ENCODE assay signal across 16 cellular contexts in genomic region chr1:158272681-158273080, GRCh38. TPM values are rescaled to one million over a fixed set of nuclear protein-coding genes. Genes with fewer than 3 reads are reported as not detected.
DNase-seq lines count a peak whose midpoint lies in the region; ATAC-seq and TF ChIP-seq lines count a peak whose summit lies in the region.
"Had no signal": no experiment of that assay in that cellular context is flagged by ENCODE, and none has a peak within 500 bp of the region (broad histone marks: within the 10 kb centered on the region; RNA-seq: fewer than 3 reads in every experiment).

No MANE protein-coding gene starts in this region.

- H3K36me3 ChIP-seq in mammary epithelial cell (ENCODE audit: insufficient read depth, low read length): no peaks in the 10 kb centered on the region
- H3K36me3 ChIP-seq: BLaER1 had no signal

- H3K79me2 ChIP-seq in mammary epithelial cell (ENCODE audit: insufficient read depth, low read length): no peaks in the 10 kb centered on the region

- no peaks in the 10 kb centered on the region for H3K9me3 ChIP-seq in mammary epithelial cell (replicated peaks; ENCODE audit: insufficient read depth, low read length)
- H3K9me3 ChIP-seq: Caco-2 had no signal

- H3K36me3 Mint-ChIP-seq in activated B cell treated with CpG ODN at 0.5 μM for 24 hours (ENCODE audit: low read depth): no peaks in the 10 kb centered on the region
- H3K36me3 Mint-ChIP-seq: CD8-positive, alpha-beta memory T cell had no signal

- no peaks in the 10 kb centered on the region for H3K4me1 ChIP-seq in mammary epithelial cell (ENCODE audit: insufficient read depth, low read length)
- H3K4me1 ChIP-seq: Caco-2 had no signal

- BruUV-seq in mammary epithelial cell (replicated peaks; lab: Mats Ljungman, UMichigan): no TSS peak

- H2AFZ ChIP-seq in mammary epithelial cell (ENCODE audit: low read depth, low read length): no peak overlapping the region
- H2AFZ ChIP-seq: GM23248 had no signal

- POLR2A ChIA-PET in activated B cell treated with CpG ODN at 0.5 μM for 24 hours (lab: Charles Lee): interaction anchor here (0.6 kb wide), 1 partner anchor 84 kb away, joined by 4 read pairs; no protein-coding TSS in a partner anchor

- peak overlapping the region; percentile 30 for H3K27ac Mint-ChIP-seq in activated B cell treated with CpG ODN at 0.5 μM for 24 hours
- H3K27ac Mint-ChIP-seq: CD8-positive, alpha-beta memory T cell had no signal

- in situ Hi-C loops in T47D (cut with HindIII; ENCODE audit: low pct_unique_long_range_greater_than_20kb, low sequenced_read_pairs) (no loop called here), mammary epithelial cell (cut with MboI; ENCODE audit: low sequenced_read_pairs in 2 of 2) (no loop called here)

- H3K27ac ChIP-seq in mammary epithelial cell (ENCODE audit: insufficient read depth, low read depth, low read length): no peak overlapping the region
- H3K27ac ChIP-seq: BLaER1, GM23248 had no signal

- H3K27me3 Mint-ChIP-seq in activated B cell treated with CpG ODN at 0.5 μM for 24 hours: no peaks in the 10 kb centered on the region

- no peaks in the 10 kb centered on the region for H3K27me3 ChIP-seq in mammary epithelial cell (ENCODE audit: insufficient read depth, low read length)
- H3K27me3 ChIP-seq: BLaER1 had no signal

- no peak for ATAC-seq in activated B cell treated with CpG ODN at 0.5 μM for 24 hours (ENCODE audit: low read depth)
- ATAC-seq: GM12878, HCT116 had no signal

- H3K4me3 Mint-ChIP-seq in activated B cell treated with CpG ODN at 0.5 μM for 24 hours: no peak overlapping the region
- H3K4me3 Mint-ChIP-seq: CD8-positive, alpha-beta memory T cell had no signal

- H3K9me3 Mint-ChIP-seq in activated B cell treated with CpG ODN at 0.5 μM for 24 hours: peaks cover under 1% of the 10 kb centered on the region

- peak; percentile 27 to 77 for DNase-seq in T47D (ENCODE audit: low read depth in 1 of 2, low spot score in 1 of 2)
- DNase-seq in mammary epithelial cell: no peak
- peak; percentile 89 for DNase-seq in NCI-H1105 treated with DMSO at 0.1 percent for 48 hours (lab: John Stamatoyannopoulos, UW)
- DNase-seq in activated B cell treated with CpG ODN at 0.5 μM for 24 hours: no peak
- no peak for DNase-seq in NCI-H2107 treated with DMSO at 0.1 percent for 48 hours (lab: John Stamatoyannopoulos, UW; ENCODE audit: unreplicated experiment)
- DNase-seq in HK-2 (ENCODE audit: unreplicated experiment): no peak
- no peak for DNase-seq in hepatic stellate cell (ENCODE audit: low spot score)
- DNase-seq: 8988T; AML-193; Caco-2; CD8-positive, alpha-beta memory T cell; GM23248 had no signal

- dilution Hi-C loops in mammary epithelial cell (cut with HindIII; ENCODE audit: low sequenced_read_pairs): no loop called here

- no peak overlapping the region for H3K4me3 ChIP-seq in mammary epithelial cell (replicated peaks in 1 of 3; ENCODE audit: insufficient read depth in 1 of 3, low read depth in 2 of 3, low read length in 3 of 3)
- H3K4me3 ChIP-seq: BLaER1, GM12878, GM23248 had no signal

- H3K4me1 Mint-ChIP-seq in activated B cell treated with CpG ODN at 0.5 μM for 24 hours: peaks cover 36% of the 10 kb centered on the region

- no peak overlapping the region for H3K9ac ChIP-seq in mammary epithelial cell (ENCODE audit: insufficient read depth, low read length)
- H3K9ac ChIP-seq: BLaER1, GM23248 had no signal

- no peak for TF ChIP-seq CTCF in mammary epithelial cell (conservative IDR thresholded peaks at IDR 0.05 in 1 of 2, IDR thresholded peaks at IDR 0.05 in 1 of 2; ENCODE audit: extremely low read depth in 1 of 2, insufficient read depth in 1 of 2, low read depth in 1 of 2, low read length in 2 of 2)
- TF ChIP-seq CTCF in activated B cell treated with CpG ODN at 0.5 μM for 24 hours (IDR thresholded peaks at IDR 0.05): no peak

- CTCF ChIA-PET in mammary epithelial cell (lab: Charles Lee; ENCODE audit: low non-redundant PET): interaction anchor here (0.8 kb wide), 1 partner anchor 147 kb away, joined by 6 read pairs; no protein-coding TSS in a partner anchor
- CTCF ChIA-PET in activated B cell treated with CpG ODN at 0.5 μM for 24 hours (lab: Charles Lee): interaction anchor here (0.8 to 1.3 kb wide), 2 partner anchors 57 to 69 kb away, joined by 3 to 12 read pairs; no protein-coding TSS in a partner anchor

- intact Hi-C loops in mammary epithelial cell (cut with micrococcal nuclease): no loop called here
- intact Hi-C loops in activated B cell treated with CpG ODN at 0.5 μM for 24 hours (cut with micrococcal nuclease): loop anchor here (5.0 kb wide), 1 partner anchor 75 kb away; no protein-coding TSS in a partner anchor

- no peak overlapping the region for H3K4me2 ChIP-seq in mammary epithelial cell (ENCODE audit: insufficient read depth, low read depth, low read length)
- H3K4me2 ChIP-seq: BLaER1 had no signal

- no peaks in the 10 kb centered on the region for H4K20me1 ChIP-seq in mammary epithelial cell (ENCODE audit: insufficient read depth, low read length)
- H4K20me1 ChIP-seq: BLaER1 had no signal

RNA-seq across cellular contexts. Expression of gene CD1C, which starts 17.0 kb away (rescaled TPM):
- total RNA-seq in mammary epithelial cell: not detected
- not detected for polyA plus RNA-seq in mammary epithelial cell
- not detected for polyA minus RNA-seq in mammary epithelial cell
- 37.3 and 40.8 TPM in 2 replicates for total RNA-seq in activated B cell treated with CpG ODN at 0.5 μM for 24 hours
- total RNA-seq: Caco-2, G401, GM23248 had no signal
- polyA plus RNA-seq: CD8-positive, alpha-beta memory T cell; GM23248 had no signal

RNA-seq across cellular contexts. Expression of gene CD1A, which starts 18.5 kb away (rescaled TPM):
- total RNA-seq in mammary epithelial cell: not detected
- not detected for polyA plus RNA-seq in mammary epithelial cell
- polyA minus RNA-seq in mammary epithelial cell: not detected
- total RNA-seq in activated B cell treated with CpG ODN at 0.5 μM for 24 hours: 1.4 and 1.6 TPM in 2 replicates
- total RNA-seq: Caco-2, G401, GM23248 had no signal
- polyA plus RNA-seq: CD8-positive, alpha-beta memory T cell; GM23248 had no signal

RNA-seq across cellular contexts. Expression of gene CD1B, which starts 58.6 kb away (rescaled TPM):
- total RNA-seq in mammary epithelial cell (not detected), activated B cell treated with CpG ODN at 0.5 μM for 24 hours (not detected in 2 replicates)
- polyA plus RNA-seq in mammary epithelial cell: not detected
- not detected for polyA minus RNA-seq in mammary epithelial cell
- total RNA-seq: Caco-2; CD8-positive, alpha-beta memory T cell; G401; GM12878; GM23248 had no signal
- polyA plus RNA-seq: CD8-positive, alpha-beta memory T cell; GM12878; GM23248 had no signal

Comparison
In these comparisons a context has a peak if more than half of its experiments do, and no peak if none do; other contexts are left out.
1. DNase-seq: peak in T47D (2 of 2) and NCI-H1105 treated with DMSO at 0.1 percent for 48 hours (single experiment); none in mammary epithelial cell (single experiment), activated B cell treated with CpG ODN at 0.5 μM for 24 hours (single experiment), NCI-H2107 treated with DMSO at 0.1 percent for 48 hours (single experiment), HK-2 (single experiment) and hepatic stellate cell (single experiment).
2. RNA of gene CD1C, which starts 17.0 kb away (total RNA-seq): 37.3 to 40.8 TPM in activated B cell treated with CpG ODN at 0.5 μM for 24 hours; not detected in mammary epithelial cell; every median in the first group is over 10 times any median in the second.